Comparison of ENCODE assay signal across 2 cellular contexts in genomic region chr9:92183449-92183848, GRCh38.
TF ChIP-seq lines count a peak whose summit lies in the region.

No MANE protein-coding gene starts in this region.

TF ChIP-seq in HepG2, 621 proteins besides CTCF, POLR2A, EP300 and RAD21:
- no peak for TF ChIP-seq NFRKB (IDR thresholded peaks at IDR 0.05)
- TF ChIP-seq DBP (CRISPR knock-in tag; IDR thresholded peaks at IDR 0.05; ENCODE audit: not compliant biosample characterization) = no peak
- TF ChIP-seq SRF (IDR thresholded peaks at IDR 0.05; ENCODE audit: low read depth, low read length) = peak; percentile 43; the same call in 1 of the 2 replicates
- no peak for TF ChIP-seq ZNF564 (CRISPR knock-in tag; IDR thresholded peaks at IDR 0.05)
- TF ChIP-seq ELF4 (CRISPR knock-in tag; IDR thresholded peaks at IDR 0.05; ENCODE audit: borderline replicate concordance) = no peak
- no peak for TF ChIP-seq ZNF546 (CRISPR knock-in tag; conservative IDR thresholded peaks at IDR 0.05)
TF ChIP-seq in HepG2: peak in this region for 1.

TF ChIP-seq in H1, 55 proteins besides CTCF, POLR2A, EP300 and RAD21:
- no peak for TF ChIP-seq SUZ12 (IDR thresholded peaks at IDR 0.05; ENCODE audit: low read length)
- no peak for TF ChIP-seq GTF2F1 (IDR thresholded peaks at IDR 0.05; ENCODE audit: borderline replicate concordance, low read depth, low read length)
- no peak for TF ChIP-seq CBX8 (IDR thresholded peaks at IDR 0.05; ENCODE audit: borderline replicate concordance, low read depth, low read length)
- TF ChIP-seq TBP (IDR thresholded peaks at IDR 0.05; ENCODE audit: low read depth, low read length) = no peak
- no peak for TF ChIP-seq GABPA (IDR thresholded peaks at IDR 0.05; ENCODE audit: borderline replicate concordance, insufficient read depth, low read length)
- TF ChIP-seq SRF (IDR thresholded peaks at IDR 0.05; ENCODE audit: low read depth, low read length) = peak; percentile 71
